ENCODE assay signal across 12 cellular contexts in the genomic region with DNA sequence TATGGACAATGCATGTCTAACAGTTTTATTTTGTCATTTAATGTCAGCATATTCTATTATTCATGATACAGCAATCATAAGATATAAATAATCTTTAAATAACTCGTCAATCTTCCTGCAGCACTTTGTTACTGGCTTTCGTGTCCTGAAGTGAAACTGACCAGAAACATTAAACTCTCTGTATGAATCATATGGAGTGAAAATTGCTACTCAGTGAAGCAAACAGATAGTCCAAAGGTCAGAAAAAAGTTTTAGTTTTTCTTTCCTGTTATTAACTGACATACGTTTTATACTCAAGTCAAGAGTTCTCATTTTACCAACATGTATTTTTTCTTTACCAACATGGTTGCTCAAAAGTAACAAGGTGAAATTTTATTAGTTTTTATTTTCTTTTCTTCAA.
DNase-seq lines count a peak whose midpoint lies in the region; ATAC-seq and TF ChIP-seq lines count a peak whose summit lies in the region.
"Had no signal": no experiment of that assay in that cellular context is flagged by ENCODE, and none has a peak within 500 bp of the region (broad histone marks: within the 10 kb centered on the region; RNA-seq: fewer than 3 reads in every experiment).

No MANE protein-coding gene starts in this region.

- no peaks in the 10 kb centered on the region for H3F3A ChIP-seq in GM23338 (replicated peaks; ENCODE audit: low read depth)

- no peak for DNase-seq in HCT116 (ENCODE audit: low read depth, low spot score)
- peak; percentile 10 for DNase-seq in kidney epithelial cell (ENCODE audit: low read depth)
- no peak for DNase-seq in GM23338 (ENCODE audit: low spot score)
- DNase-seq in cerebellar cortex (ENCODE audit: low spot score): no peak
- no peak for DNase-seq in ecto neural progenitor cell (ENCODE audit: low spot score)
- no peak for DNase-seq in activated naive CD4-positive, alpha-beta T cell treated with anti-CD3 and anti-CD28 coated beads, Interleukin-2, amount 50 U/mL, for 72 hours (ENCODE audit: low spot score in 2 of 2)
- DNase-seq: kidney, NCI-H1417 treated with DMSO at 0.1 percent for 48 hours had no signal

- H4K20me1 ChIP-seq in HCT116 (ENCODE audit: insufficient read depth) (no peaks in the 10 kb centered on the region), GM23338 (replicated peaks; ENCODE audit: insufficient read depth) (no peaks in the 10 kb centered on the region)

- no peaks in the 10 kb centered on the region for H3K4me1 Mint-ChIP-seq in GM23338

- H3K27me3 Mint-ChIP-seq in GM23338 (ENCODE audit: insufficient read depth, low read depth, poor library complexity): no peaks in the 10 kb centered on the region
- H3K27me3 Mint-ChIP-seq: brain had no signal

- intact Hi-C loops in HCT116 (cut with micrococcal nuclease): no loop called here

- no peaks in the 10 kb centered on the region for H3K9me3 Mint-ChIP-seq in GM23338
- no peaks in the 10 kb centered on the region for H3K9me3 Mint-ChIP-seq in activated naive CD4-positive, alpha-beta T cell treated with anti-CD3 and anti-CD28 coated beads, Interleukin-2, amount 50 U/mL, for 72 hours
- H3K9me3 Mint-ChIP-seq: brain had no signal

- no peak for TF ChIP-seq RAD21 in HCT116 (IDR thresholded peaks at IDR 0.05; ENCODE audit: low read depth)

- no peak for TF ChIP-seq CTCF in HCT116 (IDR thresholded peaks at IDR 0.05 in 2 of 3, conservative IDR thresholded peaks at IDR 0.05 in 1 of 3; ENCODE audit: borderline replicate concordance in 1 of 3, insufficient read depth in 1 of 3, low read depth in 2 of 3, low read length in 2 of 3)
- TF ChIP-seq CTCF in kidney epithelial cell (IDR thresholded peaks at IDR 0.05; ENCODE audit: insufficient read depth, low read length, poor library complexity, severe bottlenecking): no peak
- TF ChIP-seq CTCF in GM23338 (conservative IDR thresholded peaks at IDR 0.05; ENCODE audit: low read depth in 2 of 2): no peak

- peak; percentile 92 for ATAC-seq in GM18867 (IDR thresholded peaks at IDR 0.05; ENCODE audit: unreplicated experiment)
- no peak for ATAC-seq in HCT116
- peak; percentile 94 for ATAC-seq in HG03558 (IDR thresholded peaks at IDR 0.05; ENCODE audit: extremely low read depth, unreplicated experiment)
- no peak for ATAC-seq in GM23338
- no peak for ATAC-seq in activated naive CD4-positive, alpha-beta T cell treated with anti-CD3 and anti-CD28 coated beads, Interleukin-2, amount 50 U/mL, for 72 hours

- no peaks in the 10 kb centered on the region for H3K36me3 Mint-ChIP-seq in GM23338 (ENCODE audit: low read depth)
- H3K36me3 Mint-ChIP-seq in activated naive CD4-positive, alpha-beta T cell treated with anti-CD3 and anti-CD28 coated beads, Interleukin-2, amount 50 U/mL, for 72 hours: no peaks in the 10 kb centered on the region
- H3K36me3 Mint-ChIP-seq: brain had no signal

- POLR2A ChIA-PET in HCT116 (lab: Charles Lee): no interaction called here

- H3K27ac Mint-ChIP-seq in GM23338: no peak overlapping the region
- no peak overlapping the region for H3K27ac Mint-ChIP-seq in activated naive CD4-positive, alpha-beta T cell treated with anti-CD3 and anti-CD28 coated beads, Interleukin-2, amount 50 U/mL, for 72 hours
- H3K27ac Mint-ChIP-seq: brain had no signal

- no peaks in the 10 kb centered on the region for H3K9me2 ChIP-seq in HCT116 (ENCODE audit: insufficient read depth)
- H3K9me2 ChIP-seq in GM23338 (ENCODE audit: insufficient read depth): no peaks in the 10 kb centered on the region

- H3K4me1 ChIP-seq in HCT116 (ENCODE audit: control insufficient read depth in 1 of 2, insufficient read depth in 2 of 2, low read length in 2 of 2) (0 out of 4 replicates have a peak, but pooled peaks cover 0 to 4% of the 10 kb centered on the region in 2 experiments), GM23338 (ENCODE audit: insufficient read depth) (no peaks in the 10 kb centered on the region)

- H3K27ac ChIP-seq in HCT116 (ENCODE audit: low read depth, low read length) (no peak overlapping the region), GM23338 (ENCODE audit: low read depth) (no peak overlapping the region)
- H3K27ac ChIP-seq: VCaP had no signal

- no peak overlapping the region for H3K4me3 Mint-ChIP-seq in GM23338
- H3K4me3 Mint-ChIP-seq: brain had no signal

- H3K36me3 ChIP-seq in HCT116 (ENCODE audit: control insufficient read depth in 1 of 2, insufficient read depth in 2 of 2, low read length in 2 of 2) (no peaks in the 10 kb centered on the region), kidney epithelial cell (ENCODE audit: control insufficient read depth, insufficient read depth, low read length) (no peaks in the 10 kb centered on the region), GM23338 (ENCODE audit: insufficient read depth) (no peaks in the 10 kb centered on the region)

- RAD21 ChIA-PET in HCT116 (lab: Charles Lee; ENCODE audit: low non-redundant PET in 1 of 2, low total read pairs in 2 of 2, uncharacterized antibody in 2 of 2, unreplicated experiment in 2 of 2): no interaction called here

- CTCF ChIA-PET in HCT116 (lab: Charles Lee): no interaction called here

- no peaks in the 10 kb centered on the region for H3K9me3 ChIP-seq in HCT116 (ENCODE audit: control insufficient read depth in 1 of 2, insufficient read depth in 1 of 2, low read depth in 1 of 2, low read length in 2 of 2)

- H3K79me2 ChIP-seq in HCT116 (ENCODE audit: insufficient read depth, low read length): no peaks in the 10 kb centered on the region
- no peaks in the 10 kb centered on the region for H3K79me2 ChIP-seq in GM23338 (replicated peaks; ENCODE audit: insufficient read depth)

- no peaks in the 10 kb centered on the region for H3K27me3 ChIP-seq in HCT116 (ENCODE audit: insufficient read depth, low read length)
- H3K27me3 ChIP-seq in kidney epithelial cell (ENCODE audit: control insufficient read depth, insufficient read depth, low read length): no peaks in the 10 kb centered on the region
- no peaks in the 10 kb centered on the region for H3K27me3 ChIP-seq in GM23338 (ENCODE audit: insufficient read depth)

- peak overlapping the region; percentile 25 for H2AFZ ChIP-seq in HCT116 (ENCODE audit: low read depth, low read length, poor library complexity, severe bottlenecking)
- no peak overlapping the region for H2AFZ ChIP-seq in GM23338

- no peak overlapping the region for H3K4me3 ChIP-seq in HCT116 (replicated peaks in 1 of 2; ENCODE audit: low read depth in 1 of 2, low read length in 2 of 2)
- no peak overlapping the region for H3K4me3 ChIP-seq in kidney epithelial cell (ENCODE audit: low read depth, low read length)
- no peak overlapping the region for H3K4me3 ChIP-seq in GM23338

- TF ChIP-seq POLR2A in HCT116 (IDR thresholded peaks at IDR 0.05; ENCODE audit: borderline replicate concordance, extremely low read depth, insufficient read depth, insufficient read length): no peak

- BruUV-seq in HCT116 (replicated peaks; lab: Mats Ljungman, UMichigan): no TSS peak

- no peak overlapping the region for H3K9ac ChIP-seq in HCT116 (ENCODE audit: low read length)

- no peak overlapping the region for H3K4me2 ChIP-seq in HCT116 (ENCODE audit: low read length)
- no peak overlapping the region for H3K4me2 ChIP-seq in GM23338

TF ChIP-seq in HCT116, 20 proteins besides CTCF, POLR2A, EP300 and RAD21:
- TF ChIP-seq YY1 (IDR thresholded peaks at IDR 0.05; ENCODE audit: extremely low read depth, insufficient replicate concordance, low read depth, low read length): no peak
- no peak for TF ChIP-seq CBX3 (IDR thresholded peaks at IDR 0.05; ENCODE audit: low read depth)

TF ChIP-seq in GM23338, 12 proteins besides CTCF, POLR2A, EP300 and RAD21 (continues in another document):
- TF ChIP-seq, protein P1, sequence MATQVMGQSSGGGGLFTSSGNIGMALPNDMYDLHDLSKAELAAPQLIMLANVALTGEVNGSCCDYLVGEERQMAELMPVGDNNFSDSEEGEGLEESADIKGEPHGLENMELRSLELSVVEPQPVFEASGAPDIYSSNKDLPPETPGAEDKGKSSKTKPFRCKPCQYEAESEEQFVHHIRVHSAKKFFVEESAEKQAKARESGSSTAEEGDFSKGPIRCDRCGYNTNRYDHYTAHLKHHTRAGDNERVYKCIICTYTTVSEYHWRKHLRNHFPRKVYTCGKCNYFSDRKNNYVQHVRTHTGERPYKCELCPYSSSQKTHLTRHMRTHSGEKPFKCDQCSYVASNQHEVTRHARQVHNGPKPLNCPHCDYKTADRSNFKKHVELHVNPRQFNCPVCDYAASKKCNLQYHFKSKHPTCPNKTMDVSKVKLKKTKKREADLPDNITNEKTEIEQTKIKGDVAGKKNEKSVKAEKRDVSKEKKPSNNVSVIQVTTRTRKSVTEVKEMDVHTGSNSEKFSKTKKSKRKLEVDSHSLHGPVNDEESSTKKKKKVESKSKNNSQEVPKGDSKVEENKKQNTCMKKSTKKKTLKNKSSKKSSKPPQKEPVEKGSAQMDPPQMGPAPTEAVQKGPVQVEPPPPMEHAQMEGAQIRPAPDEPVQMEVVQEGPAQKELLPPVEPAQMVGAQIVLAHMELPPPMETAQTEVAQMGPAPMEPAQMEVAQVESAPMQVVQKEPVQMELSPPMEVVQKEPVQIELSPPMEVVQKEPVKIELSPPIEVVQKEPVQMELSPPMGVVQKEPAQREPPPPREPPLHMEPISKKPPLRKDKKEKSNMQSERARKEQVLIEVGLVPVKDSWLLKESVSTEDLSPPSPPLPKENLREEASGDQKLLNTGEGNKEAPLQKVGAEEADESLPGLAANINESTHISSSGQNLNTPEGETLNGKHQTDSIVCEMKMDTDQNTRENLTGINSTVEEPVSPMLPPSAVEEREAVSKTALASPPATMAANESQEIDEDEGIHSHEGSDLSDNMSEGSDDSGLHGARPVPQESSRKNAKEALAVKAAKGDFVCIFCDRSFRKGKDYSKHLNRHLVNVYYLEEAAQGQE (IDR thresholded peaks at IDR 0.05; ENCODE audit: unreplicated experiment): no peak

Comparison
In these comparisons a context has a peak if more than half of its experiments do, and no peak if none do; other contexts are left out.
1. ATAC-seq: peak in GM18867 (single experiment) and HG03558 (single experiment); none in HCT116 (single experiment), GM23338 (single experiment) and activated naive CD4-positive, alpha-beta T cell treated with anti-CD3 and anti-CD28 coated beads, Interleukin-2, amount 50 U/mL, for 72 hours (0 of 2).